16 cellular contexts compared by ENCODE assay signal in genomic region chr6:52545050-52545843, GRCh38. TPM values are rescaled to one million over a fixed set of nuclear protein-coding genes. Genes with fewer than 3 reads are reported as not detected.
DNase-seq lines count a peak whose midpoint lies in the region; ATAC-seq and TF ChIP-seq lines count a peak whose summit lies in the region.
"Had no signal": no experiment of that assay in that cellular context is flagged by ENCODE, and none has a peak within 500 bp of the region (broad histone marks: within the 10 kb centered on the region; RNA-seq: fewer than 3 reads in every experiment).

No MANE protein-coding gene starts in this region.

- H3K36me3 ChIP-seq in SK-N-SH (replicated peaks in 1 of 2; ENCODE audit: control insufficient read depth in 1 of 2, insufficient read depth in 2 of 2, low read length in 1 of 2) (peaks cover 3 to 9% of the 10 kb centered on the region in 2 experiments), endodermal cell (ENCODE audit: control insufficient read depth, insufficient read depth, low read length) (no peaks in the 10 kb centered on the region), neural progenitor cell (no peaks in the 10 kb centered on the region), upper lobe of right lung (no peaks in the 10 kb centered on the region)

- ATAC-seq in SK-N-SH treated with all-trans-retinoic acid at 6 μM for 48 hours: no peak
- ATAC-seq in upper lobe of right lung: no peak
- no peak for ATAC-seq in HG02870 (IDR thresholded peaks at IDR 0.05; ENCODE audit: unreplicated experiment)
- ATAC-seq: K562, mucosa of descending colon had no signal

- H3K9me3 ChIP-seq in SK-N-SH: no peaks in the 10 kb centered on the region
- H3K9me3 ChIP-seq in endodermal cell (ENCODE audit: control insufficient read depth, low read length): no peaks in the 10 kb centered on the region
- no peaks in the 10 kb centered on the region for H3K9me3 ChIP-seq in neural progenitor cell (ENCODE audit: low read depth)
- H3K9me3 ChIP-seq in upper lobe of right lung: no peaks in the 10 kb centered on the region
- H3K9me3 ChIP-seq: mucosa of descending colon had no signal

- H2AFZ ChIP-seq in SK-N-SH (ENCODE audit: low read depth) (no peak overlapping the region), neural progenitor cell (replicated peaks) (no peak overlapping the region)
- H2AFZ ChIP-seq: PC-9 had no signal

- H3F3A ChIP-seq in SK-N-SH (replicated peaks; ENCODE audit: insufficient read depth) (peaks cover 64% of the 10 kb centered on the region), neural progenitor cell (ENCODE audit: low read depth) (no peaks in the 10 kb centered on the region)

- no peak for TF ChIP-seq EP300 in SK-N-SH (IDR thresholded peaks at IDR 0.05; ENCODE audit: borderline replicate concordance in 1 of 2, low read depth in 1 of 2, low read length in 1 of 2)

- H3K27ac ChIP-seq in SK-N-SH (ENCODE audit: low read depth in 2 of 2, low read length in 1 of 2): peak overlapping the region; percentile 87
- no peak overlapping the region for H3K27ac ChIP-seq in endodermal cell (ENCODE audit: low read depth, low read length)
- H3K27ac ChIP-seq in neural progenitor cell: no peak overlapping the region
- H3K27ac ChIP-seq in upper lobe of right lung: peak overlapping the region; percentile 45
- H3K27ac ChIP-seq: PC-9 had no signal

- intact Hi-C loops in upper lobe of right lung (cut with DNase I): no loop called here

- H3K4me1 Mint-ChIP-seq in endodermal cell (peaks cover 52% of the 10 kb centered on the region), neural progenitor cell (peaks cover 62% of the 10 kb centered on the region)

- peaks cover 82 to 83% of the 10 kb centered on the region in 2 experiments for H3K4me1 ChIP-seq in SK-N-SH (ENCODE audit: control insufficient read depth in 1 of 2, insufficient read depth in 2 of 2, low read depth in 1 of 2, low read length in 1 of 2)
- peaks cover 16% of the 10 kb centered on the region for H3K4me1 ChIP-seq in endodermal cell (ENCODE audit: control insufficient read depth, insufficient read depth, low read length)
- peaks cover 3% of the 10 kb centered on the region for H3K4me1 ChIP-seq in neural progenitor cell
- H3K4me1 ChIP-seq in upper lobe of right lung: peaks cover 36% of the 10 kb centered on the region

- H3K36me3 Mint-ChIP-seq in endodermal cell (ENCODE audit: low read depth): no peaks in the 10 kb centered on the region
- peaks cover 17% of the 10 kb centered on the region for H3K36me3 Mint-ChIP-seq in neural progenitor cell

- H3K9ac ChIP-seq in SK-N-SH (no peak overlapping the region), endodermal cell (ENCODE audit: extremely low read depth, low read length, poor library complexity, severe bottlenecking) (no peak overlapping the region), neural progenitor cell (no peak overlapping the region)

- H3K79me2 ChIP-seq in SK-N-SH (ENCODE audit: insufficient read depth) (peaks cover 99% of the 10 kb centered on the region), neural progenitor cell (ENCODE audit: low read depth) (peaks cover 55% of the 10 kb centered on the region)

- H3K27ac Mint-ChIP-seq in endodermal cell (peak overlapping the region; percentile 53), neural progenitor cell (peak overlapping the region; percentile 23)
- H3K27ac Mint-ChIP-seq: activated B cell treated with CpG ODN at 0.5 μM for 24 hours, progenitor cell of endocrine pancreas had no signal

- H3K4me3 Mint-ChIP-seq in endodermal cell (no peak overlapping the region), neural progenitor cell (no peak overlapping the region)
- H3K4me3 Mint-ChIP-seq: activated B cell treated with CpG ODN at 0.5 μM for 24 hours had no signal

- no peaks in the 10 kb centered on the region for H3K9me2 ChIP-seq in SK-N-SH

- H3K27me3 ChIP-seq in SK-N-SH (ENCODE audit: insufficient read depth) (no peaks in the 10 kb centered on the region), endodermal cell (ENCODE audit: control insufficient read depth, insufficient read depth, low read length, poor library complexity, severe bottlenecking) (no peaks in the 10 kb centered on the region), neural progenitor cell (no peaks in the 10 kb centered on the region), upper lobe of right lung (no peaks in the 10 kb centered on the region)

- TF ChIP-seq CTCF in SK-N-SH (IDR thresholded peaks at IDR 0.05): no peak
- TF ChIP-seq CTCF in endodermal cell (conservative IDR thresholded peaks at IDR 0.05): no peak
- TF ChIP-seq CTCF in neural progenitor cell (IDR thresholded peaks at IDR 0.05): no peak
- no peak for TF ChIP-seq CTCF in upper lobe of right lung (IDR thresholded peaks at IDR 0.05)

- H4K20me1 ChIP-seq in SK-N-SH (ENCODE audit: insufficient read depth) (no peaks in the 10 kb centered on the region), neural progenitor cell (ENCODE audit: low read depth) (peaks cover 22% of the 10 kb centered on the region)

- no peak for TF ChIP-seq RAD21 in SK-N-SH (IDR thresholded peaks at IDR 0.05; ENCODE audit: low read length)

- H3K9me3 Mint-ChIP-seq in endodermal cell (no peaks in the 10 kb centered on the region), neural progenitor cell (no peaks in the 10 kb centered on the region)
- H3K9me3 Mint-ChIP-seq: activated B cell treated with CpG ODN at 0.5 μM for 24 hours had no signal

- no peaks in the 10 kb centered on the region for H3K27me3 Mint-ChIP-seq in endodermal cell (ENCODE audit: insufficient read depth)
- H3K27me3 Mint-ChIP-seq in neural progenitor cell (ENCODE audit: insufficient read depth, low read depth): no peaks in the 10 kb centered on the region
- H3K27me3 Mint-ChIP-seq: activated B cell treated with CpG ODN at 0.5 μM for 24 hours, progenitor cell of endocrine pancreas had no signal

- H3K4me2 ChIP-seq in SK-N-SH (no peak overlapping the region), neural progenitor cell (no peak overlapping the region)
- H3K4me2 ChIP-seq: PC-9 had no signal

- CTCF ChIA-PET in SK-N-SH (lab: Yijun Ruan, JAX): interaction anchor here (3.9 kb wide), 1 partner anchor 53 kb away, joined by 16 read pairs; no protein-coding TSS in a partner anchor

- 74% methylated on average over 6 of the region's 6 CpGs for WGBS in SK-N-SH (ENCODE audit: low lambda C conversion rate)
- 90 to 94% methylated on average over 5 to 6 of the region's 6 CpGs for WGBS in endodermal cell (ENCODE audit: insufficient coverage in 1 of 2, insufficient read length in 1 of 2), 2 experiments

- no peak for DNase-seq in SK-N-SH
- no peak for DNase-seq in endodermal cell
- DNase-seq in neural progenitor cell (ENCODE audit: low spot score): no peak
- no peak for DNase-seq in upper lobe of right lung
- DNase-seq in AML-193 (lab: John Stamatoyannopoulos, UW): no peak
- DNase-seq in T-helper 1 cell: no peak
- DNase-seq: activated B cell treated with CpG ODN at 0.5 μM for 24 hours; activated naive CD4-positive, alpha-beta T cell; GF-D8; mucosa of descending colon; NCI-H1436; PC-9 had no signal

- H3K4me3 ChIP-seq in SK-N-SH (ENCODE audit: low read depth in 2 of 2, low read length in 1 of 2) (no peak overlapping the region), endodermal cell (ENCODE audit: low read length) (no peak overlapping the region), neural progenitor cell (no peak overlapping the region), upper lobe of right lung (no peak overlapping the region)
- H3K4me3 ChIP-seq: K562, mucosa of descending colon, PC-9 had no signal

- POLR2A ChIA-PET in SK-N-SH (lab: Yijun Ruan, JAX): no interaction called here

TF ChIP-seq in SK-N-SH, 30 proteins besides CTCF, POLR2A, EP300 and RAD21 (continues in another document):
- TF ChIP-seq EZH2phosphoT487 (IDR thresholded peaks at IDR 0.05; ENCODE audit: borderline replicate concordance, low read depth) (no peak), NRF1 (IDR thresholded peaks at IDR 0.05; ENCODE audit: low read depth, low read length) (no peak), GABPA (IDR thresholded peaks at IDR 0.05; ENCODE audit: low read depth) (no peak), RCOR1 (IDR thresholded peaks at IDR 0.05; ENCODE audit: low read length) (no peak), NFIC (IDR thresholded peaks at IDR 0.05; ENCODE audit: borderline replicate concordance) (no peak), YY1 (IDR thresholded peaks at IDR 0.05; ENCODE audit: low read depth) (no peak), RXRA (IDR thresholded peaks at IDR 0.05; ENCODE audit: borderline replicate concordance, low read depth) (no peak), RFX5 (IDR thresholded peaks at IDR 0.05; ENCODE audit: low read length) (no peak), JUND (IDR thresholded peaks at IDR 0.05) (no peak)

TF ChIP-seq in SK-N-SH treated with all-trans-retinoic acid at 6 μM for 48 hours, 23 proteins besides CTCF, POLR2A, EP300 and RAD21 (continues in another document):
- TF ChIP-seq RARB (CRISPR knock-in tag; IDR thresholded peaks at IDR 0.05): no peak
- no peak for TF ChIP-seq CSRNP3 (CRISPR knock-in tag; IDR thresholded peaks at IDR 0.05)
- TF ChIP-seq OSR1 (CRISPR knock-in tag; IDR thresholded peaks at IDR 0.05): no peak
- TF ChIP-seq PPARA (CRISPR knock-in tag; IDR thresholded peaks at IDR 0.05; ENCODE audit: borderline replicate concordance): no peak
- TF ChIP-seq TOX (CRISPR knock-in tag; IDR thresholded peaks at IDR 0.05; ENCODE audit: borderline replicate concordance): no peak
- TF ChIP-seq SNAI2 (CRISPR knock-in tag; IDR thresholded peaks at IDR 0.05): no peak
- no peak for TF ChIP-seq ISL1 (CRISPR knock-in tag; IDR thresholded peaks at IDR 0.05)
- TF ChIP-seq ZNF70 (CRISPR knock-in tag; IDR thresholded peaks at IDR 0.05): no peak

RNA-seq across cellular contexts. Expression of gene TRAM2, which starts 31.6 kb away (rescaled TPM):
- 26.4 and 36.0 TPM in 2 replicates for polyA plus RNA-seq in SK-N-SH (2012; rRNA removed)
- polyA plus RNA-seq in SK-N-SH (2012; cell fraction: cytosol; rRNA removed): 23.9 and 25.6 TPM in 2 replicates
- 39.6 and 52.6 TPM in 2 replicates for polyA plus RNA-seq in SK-N-SH (2012; cell fraction: nucleus; rRNA removed)
- total RNA-seq in endodermal cell (10 to 100 TPM; 16.9 to 20.5 TPM), neural progenitor cell (ENCODE audit: low replicate concordance) (12.3 and 15.5 TPM in 2 replicates), upper lobe of right lung (24.2 TPM)
- 13.4 TPM for polyA plus RNA-seq in endodermal cell (2013, experiment 1 of 2)
- 13.2 TPM for polyA plus RNA-seq in endodermal cell (2013, experiment 2 of 2)

Comparison
In these comparisons a context has a peak if more than half of its experiments do, and no peak if none do; other contexts are left out.
1. H3K27ac ChIP-seq: peak in SK-N-SH (2 of 2) and upper lobe of right lung (single experiment); none in endodermal cell (single experiment) and neural progenitor cell (single experiment).